Comparison of ENCODE assay signal across 10 cellular contexts in genomic region chr22:23305922-23306374, GRCh38.
A peak's percentile ranks its signal among the peaks of the same experiment; 100 is the strongest.
DNase-seq lines count a peak whose midpoint lies in the region; ATAC-seq, FAIRE-seq and TF ChIP-seq lines count a peak whose summit lies in the region.
"Had no signal": no experiment of that assay in that cellular context is flagged by ENCODE, and none has a peak within 500 bp of the region (broad histone marks: within the 10 kb centered on the region; RNA-seq: fewer than 3 reads in every experiment).

No MANE protein-coding gene starts in this region.

- H3K9me3 ChIP-seq in astrocyte (ENCODE audit: insufficient read depth, low read depth, low read length) (no peaks in the 10 kb centered on the region), right atrium auricular region (no peaks in the 10 kb centered on the region), skeletal muscle satellite cell (replicated peaks; ENCODE audit: low read length) (no peaks in the 10 kb centered on the region)

- H3K79me2 ChIP-seq in astrocyte (ENCODE audit: insufficient read depth, low read length), result no peaks in the 10 kb centered on the region

- no peaks in the 10 kb centered on the region; the same call in none of the 2 replicates for H3K27me3 Mint-ChIP-seq in HFFc6 (ENCODE audit: insufficient read depth)
- H3K27me3 Mint-ChIP-seq in astrocyte (ENCODE audit: low read depth, unreplicated experiment), result no peaks in the 10 kb centered on the region

- DNase-seq in HFFc6 (peak; percentile 75), astrocyte (ENCODE audit: low read depth) (peak; percentile 53), right atrium auricular region (ENCODE audit: low spot score) (peak; percentile 92), HTR-8/SVneo (ENCODE audit: insufficient read length, low spot score) (no peak)
- DNase-seq: stimulated activated CD4-positive, alpha-beta T cell treated with anti-CD3 and anti-CD28 coated beads, Interleukin-15, amount 100 ng/mL, for 24 hours had no signal

- peaks cover 36% of the 10 kb centered on the region for H3K4me1 Mint-ChIP-seq in HFFc6 (ENCODE audit: low read depth)
- H3K4me1 Mint-ChIP-seq in astrocyte (ENCODE audit: low read depth, unreplicated experiment), result peaks cover 5% of the 10 kb centered on the region

- TF ChIP-seq CTCF in HFFc6 (IDR thresholded peaks at IDR 0.05) (no peak), astrocyte (IDR thresholded peaks at IDR 0.05; ENCODE audit: insufficient read depth, low read depth, low read length) (no peak), right atrium auricular region (IDR thresholded peaks at IDR 0.05) (no peak)

- H3K4me2 ChIP-seq in astrocyte (ENCODE audit: low read length) (peak overlapping the region; percentile 73), skeletal muscle satellite cell (ENCODE audit: low read length) (peak overlapping the region; percentile 66)

- no peak for ATAC-seq in GM19324 (IDR thresholded peaks at IDR 0.05; ENCODE audit: low FRiP score, unreplicated experiment)
- ATAC-seq in GM19351 (IDR thresholded peaks at IDR 0.05; ENCODE audit: unreplicated experiment), result no peak
- ATAC-seq in GM18873 (IDR thresholded peaks at IDR 0.05; ENCODE audit: low FRiP score, unreplicated experiment), result no peak

- H3K36me3 ChIP-seq in astrocyte (ENCODE audit: insufficient read depth, low read length) (peaks cover 4% of the 10 kb centered on the region), right atrium auricular region (peaks cover 10% of the 10 kb centered on the region), skeletal muscle satellite cell (ENCODE audit: insufficient read depth, low read length) (peaks cover 3% of the 10 kb centered on the region)

- no peak overlapping the region for H2AFZ ChIP-seq in astrocyte (ENCODE audit: low read depth, low read length)

- peaks cover 4% of the 10 kb centered on the region for H4K20me1 ChIP-seq in astrocyte (ENCODE audit: insufficient read depth, low read length)

- H3K9ac ChIP-seq in astrocyte (ENCODE audit: low read length) (peak overlapping the region; percentile 14), skeletal muscle satellite cell (ENCODE audit: low read depth, low read length) (peak overlapping the region; percentile 50)

- FAIRE-seq in astrocyte (lab: Jason Lieb, UNC), result no peak
- no peak for FAIRE-seq in HTR-8/SVneo (lab: Jason Lieb, UNC)
- FAIRE-seq: bronchial epithelial cell had no signal

- H3K9me3 Mint-ChIP-seq in HFFc6 (no peaks in the 10 kb centered on the region), astrocyte (ENCODE audit: unreplicated experiment) (no peaks in the 10 kb centered on the region)

- no peak overlapping the region for H3K4me3 ChIP-seq in astrocyte (ENCODE audit: insufficient read depth, low read depth, low read length)
- H3K4me3 ChIP-seq in right atrium auricular region, result no peak overlapping the region
- peak overlapping the region; percentile 25 for H3K4me3 ChIP-seq in skeletal muscle satellite cell (ENCODE audit: low read length)

- H3K27ac ChIP-seq in astrocyte (ENCODE audit: low read depth, low read length) (peak overlapping the region; percentile 43), right atrium auricular region (peak overlapping the region; percentile 83 to 89)

- H3K36me3 Mint-ChIP-seq in HFFc6 (ENCODE audit: low read depth) (peaks cover under 1% of the 10 kb centered on the region), astrocyte (ENCODE audit: low read depth, unreplicated experiment) (no peaks in the 10 kb centered on the region)

- H3K27me3 ChIP-seq in astrocyte (ENCODE audit: insufficient read depth, low read length) (no peaks in the 10 kb centered on the region), right atrium auricular region (no peaks in the 10 kb centered on the region), skeletal muscle satellite cell (ENCODE audit: control insufficient read depth, insufficient read depth, low read length) (no peaks in the 10 kb centered on the region)

- H3K4me3 Mint-ChIP-seq in HFFc6 (peak overlapping the region; percentile 77), astrocyte (ENCODE audit: unreplicated experiment) (no peak overlapping the region)

- H3K27ac Mint-ChIP-seq in HFFc6, result peak overlapping the region; percentile 92
- no peak overlapping the region for H3K27ac Mint-ChIP-seq in astrocyte (ENCODE audit: unreplicated experiment)

- peaks cover 36% of the 10 kb centered on the region for H3K4me1 ChIP-seq in astrocyte (ENCODE audit: insufficient read depth, low read length)
- H3K4me1 ChIP-seq in right atrium auricular region, result peaks cover 0 to 25% of the 10 kb centered on the region in 2 donors
- H3K4me1 ChIP-seq in skeletal muscle satellite cell (ENCODE audit: control insufficient read depth, insufficient read depth, low read length), result peaks cover 29% of the 10 kb centered on the region
